Comparison of ENCODE assay signal across 1 cellular context in the genomic region with DNA sequence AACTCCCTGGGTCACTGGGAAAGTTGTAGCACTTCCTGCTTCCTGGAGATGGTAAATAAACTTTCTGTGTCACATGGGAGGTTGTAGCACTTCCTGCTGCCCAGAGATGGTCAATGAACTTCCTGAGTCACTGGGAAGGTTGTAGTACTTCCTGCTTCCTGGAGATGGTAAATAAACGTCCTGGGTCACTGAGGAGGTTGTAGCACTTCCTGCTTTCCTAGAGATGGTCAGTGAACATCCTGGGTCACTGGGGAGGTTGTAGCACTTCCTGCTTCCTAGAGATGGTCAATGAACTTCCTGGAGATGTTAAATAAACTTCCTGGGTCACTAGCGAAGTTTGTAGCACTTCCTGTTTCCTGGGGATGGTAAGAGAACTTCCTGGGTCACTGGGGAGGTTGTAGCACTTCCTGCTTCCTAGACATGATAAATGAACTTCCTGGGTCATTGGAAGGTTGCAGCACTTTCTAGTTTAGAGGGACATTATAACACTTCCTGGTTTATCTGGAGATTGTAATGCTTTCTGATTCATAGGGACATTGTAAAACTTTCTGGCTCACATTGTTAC.
TF ChIP-seq lines count a peak whose summit lies in the region.

No MANE protein-coding gene starts in this region.

TF ChIP-seq in neural cell, 6 proteins besides CTCF, POLR2A, EP300 and RAD21 (continued from another document):
- TF ChIP-seq, protein P1, sequence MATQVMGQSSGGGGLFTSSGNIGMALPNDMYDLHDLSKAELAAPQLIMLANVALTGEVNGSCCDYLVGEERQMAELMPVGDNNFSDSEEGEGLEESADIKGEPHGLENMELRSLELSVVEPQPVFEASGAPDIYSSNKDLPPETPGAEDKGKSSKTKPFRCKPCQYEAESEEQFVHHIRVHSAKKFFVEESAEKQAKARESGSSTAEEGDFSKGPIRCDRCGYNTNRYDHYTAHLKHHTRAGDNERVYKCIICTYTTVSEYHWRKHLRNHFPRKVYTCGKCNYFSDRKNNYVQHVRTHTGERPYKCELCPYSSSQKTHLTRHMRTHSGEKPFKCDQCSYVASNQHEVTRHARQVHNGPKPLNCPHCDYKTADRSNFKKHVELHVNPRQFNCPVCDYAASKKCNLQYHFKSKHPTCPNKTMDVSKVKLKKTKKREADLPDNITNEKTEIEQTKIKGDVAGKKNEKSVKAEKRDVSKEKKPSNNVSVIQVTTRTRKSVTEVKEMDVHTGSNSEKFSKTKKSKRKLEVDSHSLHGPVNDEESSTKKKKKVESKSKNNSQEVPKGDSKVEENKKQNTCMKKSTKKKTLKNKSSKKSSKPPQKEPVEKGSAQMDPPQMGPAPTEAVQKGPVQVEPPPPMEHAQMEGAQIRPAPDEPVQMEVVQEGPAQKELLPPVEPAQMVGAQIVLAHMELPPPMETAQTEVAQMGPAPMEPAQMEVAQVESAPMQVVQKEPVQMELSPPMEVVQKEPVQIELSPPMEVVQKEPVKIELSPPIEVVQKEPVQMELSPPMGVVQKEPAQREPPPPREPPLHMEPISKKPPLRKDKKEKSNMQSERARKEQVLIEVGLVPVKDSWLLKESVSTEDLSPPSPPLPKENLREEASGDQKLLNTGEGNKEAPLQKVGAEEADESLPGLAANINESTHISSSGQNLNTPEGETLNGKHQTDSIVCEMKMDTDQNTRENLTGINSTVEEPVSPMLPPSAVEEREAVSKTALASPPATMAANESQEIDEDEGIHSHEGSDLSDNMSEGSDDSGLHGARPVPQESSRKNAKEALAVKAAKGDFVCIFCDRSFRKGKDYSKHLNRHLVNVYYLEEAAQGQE (IDR thresholded peaks at IDR 0.05; ENCODE audit: borderline replicate concordance): no peak
- TF ChIP-seq MXI1 (conservative IDR thresholded peaks at IDR 0.05; ENCODE audit: poor library complexity, severe bottlenecking) (no peak), TAF1 (IDR thresholded peaks at IDR 0.05; ENCODE audit: low read depth) (no peak)
